ENCODE assay signal across 2 cellular contexts in the genomic region with DNA sequence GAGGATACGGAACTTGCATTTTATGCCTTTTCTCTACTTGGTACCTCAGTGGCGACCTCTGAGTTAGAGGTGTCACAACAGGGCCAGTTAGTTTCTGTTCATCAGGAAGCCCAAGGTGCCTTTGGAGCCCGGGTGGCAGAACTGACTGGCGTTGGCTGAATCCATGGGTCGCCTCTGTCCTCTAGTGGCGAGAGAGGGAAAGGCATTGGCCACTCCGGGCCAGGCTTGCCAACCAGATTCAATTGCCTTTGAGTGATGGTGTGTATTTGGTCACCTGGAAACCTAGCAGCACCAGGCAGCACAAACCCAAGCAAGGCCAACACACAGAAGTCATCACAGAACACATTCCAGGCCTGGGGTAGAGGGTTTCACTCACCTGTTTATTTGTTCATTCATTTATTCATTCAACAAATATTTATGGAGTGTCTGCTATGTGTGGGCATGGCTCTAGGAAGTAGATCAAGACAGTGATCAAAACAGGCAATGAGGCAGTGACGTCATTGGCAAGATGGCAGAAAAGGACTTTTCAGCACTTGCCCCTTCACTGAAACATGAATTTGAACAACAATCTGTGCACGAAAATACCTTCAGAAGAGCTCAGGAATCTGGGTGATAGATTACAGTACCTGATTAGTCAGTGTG.
TF ChIP-seq lines count a peak whose summit lies in the region.

No MANE protein-coding gene starts in this region.

TF ChIP-seq in GM12891, 5 proteins besides CTCF, POLR2A, EP300 and RAD21:
- no peak for TF ChIP-seq TAF1 (IDR thresholded peaks at IDR 0.05; ENCODE audit: low read depth, low read length)
- TF ChIP-seq PAX5 (IDR thresholded peaks at IDR 0.05; ENCODE audit: insufficient read depth, low read length, severe bottlenecking) = no peak
- no peak for TF ChIP-seq POU2F2 (IDR thresholded peaks at IDR 0.05; ENCODE audit: low read depth, low read length)
- TF ChIP-seq SPI1 (IDR thresholded peaks at IDR 0.05; ENCODE audit: low read depth, low read length) = no peak
- no peak for TF ChIP-seq POLR2AphosphoS5 (IDR thresholded peaks at IDR 0.05; ENCODE audit: low read depth, low read length)

TF ChIP-seq in GM12878, 131 proteins besides CTCF, POLR2A, EP300 and RAD21:
- TF ChIP-seq HCFC1 (IDR thresholded peaks at IDR 0.05; ENCODE audit: low read length) = 0 out of 2 replicates have a peak, but pooled peaks have one; percentile 18
- TF ChIP-seq LARP7 (IDR thresholded peaks at IDR 0.05) = no peak
- TF ChIP-seq RUNX3 (IDR thresholded peaks at IDR 0.05; ENCODE audit: low read length) = 0 out of 2 replicates have a peak, but pooled peaks have one; percentile 13
- no peak for TF ChIP-seq JUNB (IDR thresholded peaks at IDR 0.05)
- 0 out of 2 replicates have a peak, but pooled peaks have one; percentile 71 for TF ChIP-seq RB1 (IDR thresholded peaks at IDR 0.05; ENCODE audit: borderline replicate concordance)
- peak; percentile 75 for TF ChIP-seq YY1 (IDR thresholded peaks at IDR 0.05; ENCODE audit: low read depth, low read length)
- peak; percentile 71; the same call in 1 of the 2 replicates for TF ChIP-seq ESRRA (IDR thresholded peaks at IDR 0.05; ENCODE audit: low read length)
- TF ChIP-seq RAD51 (IDR thresholded peaks at IDR 0.05) = no peak
- no peak for TF ChIP-seq BRCA1 (IDR thresholded peaks at IDR 0.05; ENCODE audit: low read depth, low read length)
- TF ChIP-seq IKZF1 (conservative IDR thresholded peaks at IDR 0.05) = no peak
- peak; percentile 65 for TF ChIP-seq FOXM1 (IDR thresholded peaks at IDR 0.05; ENCODE audit: low read depth, low read length)
- peak; percentile 57; the same call in 1 of the 2 replicates for TF ChIP-seq IRF4 (IDR thresholded peaks at IDR 0.05; ENCODE audit: low read depth, low read length)
- peak; percentile 46; the same call in 1 of the 3 replicates for TF ChIP-seq POU2F2 (IDR thresholded peaks at IDR 0.05; ENCODE audit: borderline replicate concordance, low read depth, low read length)
- TF ChIP-seq ETV6 (conservative IDR thresholded peaks at IDR 0.05 in 1 of 2, IDR thresholded peaks at IDR 0.05 in 1 of 2; ENCODE audit: borderline replicate concordance in 1 of 2, low read depth in 1 of 2) = no peak
- TF ChIP-seq SMC3 (IDR thresholded peaks at IDR 0.05; ENCODE audit: borderline replicate concordance, low read length) = peak; percentile 100
- TF ChIP-seq SMARCA5 (IDR thresholded peaks at IDR 0.05) = 0 out of 2 replicates have a peak, but pooled peaks have one; percentile 28
